18 cellular contexts compared by ENCODE assay signal in genomic region chr2:128522829-128523228, GRCh38.
A peak's percentile ranks its signal among the peaks of the same experiment; 100 is the strongest.
DNase-seq lines count a peak whose midpoint lies in the region; ATAC-seq and TF ChIP-seq lines count a peak whose summit lies in the region.
"Had no signal": no experiment of that assay in that cellular context is flagged by ENCODE, and none has a peak within 500 bp of the region (broad histone marks: within the 10 kb centered on the region; RNA-seq: fewer than 3 reads in every experiment).

No MANE protein-coding gene starts in this region.

- H3K4me1 Mint-ChIP-seq in GM23338 (peaks cover 2% of the 10 kb centered on the region; the same call in 1 of the 3 replicates), neural progenitor cell (peaks cover 30% of the 10 kb centered on the region), nephron progenitor cell (peaks cover 44% of the 10 kb centered on the region)
- H3K4me1 Mint-ChIP-seq: CD8-positive, alpha-beta memory T cell had no signal

- H3K36me3 ChIP-seq in BLaER1, result peaks cover 8% of the 10 kb centered on the region; the same call in 1 of the 2 replicates
- no peaks in the 10 kb centered on the region for H3K36me3 ChIP-seq in GM23338 (ENCODE audit: insufficient read depth)
- no peaks in the 10 kb centered on the region for H3K36me3 ChIP-seq in neural progenitor cell
- H3K36me3 ChIP-seq: BE2C had no signal

- peaks cover 3% of the 10 kb centered on the region; the same call in 2 of the 3 replicates for H3K9me3 Mint-ChIP-seq in GM23338
- peaks cover 8% of the 10 kb centered on the region for H3K9me3 Mint-ChIP-seq in neural progenitor cell
- peaks cover 9% of the 10 kb centered on the region for H3K9me3 Mint-ChIP-seq in nephron progenitor cell
- H3K9me3 Mint-ChIP-seq: CD4-positive, alpha-beta T cell had no signal

- H4K20me1 ChIP-seq in BLaER1 (no peaks in the 10 kb centered on the region), GM23338 (replicated peaks; ENCODE audit: insufficient read depth) (no peaks in the 10 kb centered on the region), neural progenitor cell (ENCODE audit: low read depth) (no peaks in the 10 kb centered on the region)

- H3K27ac Mint-ChIP-seq in GM23338, result no peak overlapping the region
- peak overlapping the region; percentile 6 for H3K27ac Mint-ChIP-seq in neural progenitor cell
- H3K27ac Mint-ChIP-seq in nephron progenitor cell, result no peak overlapping the region
- H3K27ac Mint-ChIP-seq: CD14-positive monocyte; CD4-positive, alpha-beta T cell; CD8-positive, alpha-beta memory T cell had no signal

- H3K36me3 Mint-ChIP-seq in GM23338 (ENCODE audit: low read depth) (no peaks in the 10 kb centered on the region), neural progenitor cell (peaks cover 2% of the 10 kb centered on the region), nephron progenitor cell (ENCODE audit: low read depth) (no peaks in the 10 kb centered on the region)
- H3K36me3 Mint-ChIP-seq: CD8-positive, alpha-beta memory T cell had no signal

- peaks cover 55% of the 10 kb centered on the region for H3K4me1 ChIP-seq in BLaER1
- H3K4me1 ChIP-seq in GM23338 (ENCODE audit: insufficient read depth), result no peaks in the 10 kb centered on the region
- H3K4me1 ChIP-seq in neural progenitor cell, result peaks cover 3% of the 10 kb centered on the region
- H3K4me1 ChIP-seq: BE2C had no signal

- H3K4me3 ChIP-seq in BLaER1 (no peak overlapping the region), GM23338 (no peak overlapping the region), neural progenitor cell (no peak overlapping the region)

- H3K4me2 ChIP-seq in BLaER1, result peak overlapping the region; percentile 79
- no peak overlapping the region for H3K4me2 ChIP-seq in GM23338
- no peak overlapping the region for H3K4me2 ChIP-seq in neural progenitor cell

- H3K27me3 Mint-ChIP-seq in GM23338 (ENCODE audit: insufficient read depth, low read depth, poor library complexity) (peaks cover 13% of the 10 kb centered on the region), neural progenitor cell (ENCODE audit: insufficient read depth, low read depth) (peaks cover 4% of the 10 kb centered on the region), nephron progenitor cell (ENCODE audit: low read depth, poor library complexity) (peaks cover 18% of the 10 kb centered on the region)
- H3K27me3 Mint-ChIP-seq: CD4-positive, alpha-beta T cell had no signal

- ATAC-seq in GM23338, result peak; percentile 58
- peak; percentile 51 for ATAC-seq in esophagus mucosa

- no peak overlapping the region for H2AFZ ChIP-seq in GM23338
- H2AFZ ChIP-seq in neural progenitor cell (replicated peaks), result peak overlapping the region; percentile 55

- H3K9me3 ChIP-seq in BLaER1 (no peaks in the 10 kb centered on the region), neural progenitor cell (ENCODE audit: low read depth) (no peaks in the 10 kb centered on the region)
- H3K9me3 ChIP-seq: BE2C had no signal

- no peaks in the 10 kb centered on the region for H3F3A ChIP-seq in GM23338 (replicated peaks; ENCODE audit: low read depth)
- H3F3A ChIP-seq in neural progenitor cell (ENCODE audit: low read depth), result no peaks in the 10 kb centered on the region

- peak in 1 of 2 experiments; percentile 24; a peak in 1 of 4 replicates for TF ChIP-seq CTCF in GM23338 (conservative IDR thresholded peaks at IDR 0.05; ENCODE audit: low read depth in 2 of 2)
- no peak for TF ChIP-seq CTCF in neural progenitor cell (IDR thresholded peaks at IDR 0.05)
- TF ChIP-seq CTCF in nephron progenitor cell (IDR thresholded peaks at IDR 0.05), result no peak

- H3K9me2 ChIP-seq in GM23338 (ENCODE audit: insufficient read depth), result no peaks in the 10 kb centered on the region

- H3K4me3 Mint-ChIP-seq in GM23338 (no peak overlapping the region), neural progenitor cell (no peak overlapping the region), nephron progenitor cell (no peak overlapping the region)
- H3K4me3 Mint-ChIP-seq: CD14-positive monocyte; CD4-positive, alpha-beta T cell; CD8-positive, alpha-beta memory T cell had no signal

- H3K27me3 ChIP-seq in BLaER1 (no peaks in the 10 kb centered on the region), GM23338 (ENCODE audit: insufficient read depth) (no peaks in the 10 kb centered on the region), neural progenitor cell (no peaks in the 10 kb centered on the region)
- H3K27me3 ChIP-seq: BE2C had no signal

- no peak overlapping the region for H3K9ac ChIP-seq in BLaER1
- no peak overlapping the region for H3K9ac ChIP-seq in neural progenitor cell

- no peaks in the 10 kb centered on the region for H3K79me2 ChIP-seq in GM23338 (replicated peaks; ENCODE audit: insufficient read depth)
- no peaks in the 10 kb centered on the region for H3K79me2 ChIP-seq in neural progenitor cell (ENCODE audit: low read depth)

- 0 out of 2 replicates have a peak overlapping the region, but pooled peaks have one; percentile 18 for H3K27ac ChIP-seq in BLaER1
- no peak overlapping the region for H3K27ac ChIP-seq in GM23338 (ENCODE audit: low read depth)
- H3K27ac ChIP-seq in neural progenitor cell, result no peak overlapping the region
- H3K27ac ChIP-seq: 22Rv1 had no signal

- no peak for DNase-seq in GM23338 (ENCODE audit: low spot score)
- no peak for DNase-seq in neural progenitor cell (ENCODE audit: low spot score)
- no peak for DNase-seq in NCI-H510A (lab: John Stamatoyannopoulos, UW)
- no peak for DNase-seq in AML-193 (lab: John Stamatoyannopoulos, UW)
- no peak for DNase-seq in nephron progenitor cell
- DNase-seq in globus pallidus (ENCODE audit: low spot score), result no peak
- DNase-seq: BE2C; Calu3; CD4-positive, alpha-beta T cell; CD8-positive, alpha-beta memory T cell; COR-L47; DMS153; DND-41; HCEC 1CT had no signal

TF ChIP-seq in GM23338, 12 proteins besides CTCF, POLR2A, EP300 and RAD21:
- no peak for TF ChIP-seq NANOG (IDR thresholded peaks at IDR 0.05; ENCODE audit: borderline replicate concordance)
- no peak for TF ChIP-seq EZH2 (IDR thresholded peaks at IDR 0.05; ENCODE audit: low read depth, unreplicated experiment)
- TF ChIP-seq ZNF462 (CRISPR knock-in tag; IDR thresholded peaks at IDR 0.05), result no peak
TF ChIP-seq in GM23338: peak in this region for 0.
